13 cellular contexts compared by ENCODE assay signal in the genomic region with DNA sequence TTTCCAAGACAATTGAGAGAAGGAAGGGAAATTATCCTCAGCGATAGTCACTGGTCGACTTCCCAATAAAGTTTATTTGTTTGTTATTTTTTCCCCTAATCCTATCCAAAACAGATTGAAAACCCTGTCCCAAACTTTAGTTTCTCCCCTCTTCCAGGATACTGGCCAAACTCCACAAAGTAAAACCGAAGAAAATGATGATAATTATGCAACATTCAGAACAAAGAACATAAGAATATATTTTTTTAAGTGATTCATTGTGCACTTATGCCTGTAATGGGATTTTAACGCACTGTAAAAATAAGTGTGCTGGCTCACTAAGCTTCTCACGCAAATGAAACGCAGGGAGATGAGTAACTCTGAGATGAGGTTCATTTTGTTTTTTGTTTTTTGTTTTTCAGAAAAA. TPM values are rescaled to one million over a fixed set of nuclear protein-coding genes. Genes with fewer than 3 reads are reported as not detected.
A peak's percentile ranks its signal among the peaks of the same experiment; 100 is the strongest.
DNase-seq lines count a peak whose midpoint lies in the region; ATAC-seq and TF ChIP-seq lines count a peak whose summit lies in the region.
"Had no signal": no experiment of that assay in that cellular context is flagged by ENCODE, and none has a peak within 500 bp of the region (broad histone marks: within the 10 kb centered on the region; RNA-seq: fewer than 3 reads in every experiment).

No MANE protein-coding gene starts in this region.

- H3K9ac ChIP-seq in PC-3 (ENCODE audit: low read length): peak overlapping the region; percentile 97

- no peaks in the 10 kb centered on the region for H3K27me3 ChIP-seq in PC-3 (ENCODE audit: low read length)
- H3K27me3 ChIP-seq in osteoblast (ENCODE audit: insufficient read depth, low read length): no peaks in the 10 kb centered on the region
- no peaks in the 10 kb centered on the region for H3K27me3 ChIP-seq in uterus
- H3K27me3 ChIP-seq: body of pancreas had no signal

- ATAC-seq in PC-3 (peak; percentile 40), HG02885 (IDR thresholded peaks at IDR 0.05; ENCODE audit: poor library complexity, unreplicated experiment) (no peak), HG02642 (IDR thresholded peaks at IDR 0.05; ENCODE audit: poor library complexity, unreplicated experiment) (no peak)
- ATAC-seq: body of pancreas had no signal

- no peaks in the 10 kb centered on the region for H3K9me2 ChIP-seq in PC-3 (replicated peaks; ENCODE audit: low read length)

- H3K4me3 ChIP-seq in PC-3 (ENCODE audit: low read length) (peak overlapping the region; percentile 54), osteoblast (ENCODE audit: insufficient read depth, low read length) (peak overlapping the region; percentile 62), uterus (no peak overlapping the region)
- H3K4me3 ChIP-seq: body of pancreas had no signal

- H4K20me1 ChIP-seq in PC-3 (ENCODE audit: low read length) (no peaks in the 10 kb centered on the region), osteoblast (ENCODE audit: insufficient read depth, low read length) (no peaks in the 10 kb centered on the region)

- H3K79me2 ChIP-seq in PC-3 (ENCODE audit: low read length) (peaks cover 16% of the 10 kb centered on the region; the same call in 1 of the 2 replicates), osteoblast (ENCODE audit: insufficient read depth, low read length) (peaks cover 45% of the 10 kb centered on the region)

- H3K9me3 ChIP-seq in PC-3 (ENCODE audit: low read length) (no peaks in the 10 kb centered on the region), osteoblast (ENCODE audit: low read depth, low read length) (no peaks in the 10 kb centered on the region), uterus (no peaks in the 10 kb centered on the region)
- H3K9me3 ChIP-seq: body of pancreas had no signal

- no TSS peak for BruUV-seq in PC-3 (replicated peaks; lab: Mats Ljungman, UMichigan)

- TF ChIP-seq POLR2A in uterus (IDR thresholded peaks at IDR 0.05): no peak

- POLR2A ChIA-PET in PC-3 (lab: Charles Lee; ENCODE audit: unreplicated experiment): no interaction called here

- H2AFZ ChIP-seq in PC-3 (ENCODE audit: low read length): no peak overlapping the region
- no peak overlapping the region for H2AFZ ChIP-seq in osteoblast (ENCODE audit: low read length)

- TF ChIP-seq CTCF in PC-3 (conservative IDR thresholded peaks at IDR 0.05; ENCODE audit: low read depth, low read length) (no peak), osteoblast (IDR thresholded peaks at IDR 0.05; ENCODE audit: extremely low read depth, low read depth, low read length) (no peak), uterus (IDR thresholded peaks at IDR 0.05) (no peak)

- peaks cover 52% of the 10 kb centered on the region for H3K4me1 ChIP-seq in PC-3 (ENCODE audit: insufficient read depth, low read length)
- peaks cover 73% of the 10 kb centered on the region for H3K4me1 ChIP-seq in osteoblast (ENCODE audit: insufficient read depth, low read length)
- peaks cover 0 to under 1% of the 10 kb centered on the region in 2 donors for H3K4me1 ChIP-seq in uterus

- CTCF ChIA-PET in PC-3 (lab: Charles Lee): no interaction called here

- H3F3A ChIP-seq in PC-3 (ENCODE audit: low read length, unreplicated experiment): peaks cover 3% of the 10 kb centered on the region

- no peaks in the 10 kb centered on the region for H3K36me3 ChIP-seq in PC-3 (ENCODE audit: low read depth, low read length)
- no peaks in the 10 kb centered on the region for H3K36me3 ChIP-seq in osteoblast (ENCODE audit: insufficient read depth, low read length)
- no peaks in the 10 kb centered on the region for H3K36me3 ChIP-seq in uterus

- H3K4me2 ChIP-seq in PC-3 (ENCODE audit: low read length): peak overlapping the region; percentile 81
- H3K4me2 ChIP-seq in osteoblast (ENCODE audit: insufficient read depth, low read length): peak overlapping the region; percentile 84

- intact Hi-C loops in PC-3 (cut with micrococcal nuclease) (loop anchor here (10.0 kb wide), 1 partner anchor 138 kb away; no protein-coding TSS in a partner anchor), uterus (cut with DNase I; ENCODE audit: low total_unique reads) (no loop called here)

- peak; percentile 87 for DNase-seq in Daoy (ENCODE audit: low read depth)
- peak; percentile 81 for DNase-seq in PC-3
- DNase-seq in epidermal melanocyte (ENCODE audit: insufficient read length, low spot score): peak; percentile 41
- peak; percentile 89 for DNase-seq in osteoblast (ENCODE audit: insufficient read length, low spot score, missing footprints)
- no peak for DNase-seq in uterus
- DNase-seq in putamen (ENCODE audit: low spot score): no peak
- DNase-seq: activated CD4-positive, alpha-beta T cell treated with anti-CD3 and anti-CD28 coated beads for 1 hour; body of pancreas; CD4-positive, alpha-beta memory T cell; midbrain had no signal

- peak overlapping the region; percentile 99 for H3K27ac ChIP-seq in PC-3 (ENCODE audit: low read length)
- peak overlapping the region; percentile 99 for H3K27ac ChIP-seq in osteoblast (ENCODE audit: low read depth, low read length)
- no peak overlapping the region for H3K27ac ChIP-seq in uterus

RNA-seq across cellular contexts. Expression of a gene that starts 6.0 kb away (rescaled TPM):
- 3.0 and 4.7 TPM in 2 replicates for total RNA-seq in Daoy (2014; rRNA removed; shearing (Covaris generic))
- total RNA-seq in PC-3 (2014; rRNA removed) (1.7 and 2.6 TPM in 2 replicates), osteoblast (2.4 and 2.9 TPM in 2 replicates), uterus (1 to 10 TPM in 1 of 4 donors, under 1 TPM in 1, not detected in 2; 0.21 to 1.0 TPM)
- total RNA-seq: CD4-positive, alpha-beta memory T cell; pulmonary artery endothelial cell had no signal

Comparison
In these comparisons a context has a peak if more than half of its experiments do, and no peak if none do; other contexts are left out.
1. DNase-seq: peak in Daoy (single experiment), PC-3 (single experiment), epidermal melanocyte (single experiment) and osteoblast (single experiment); none in uterus (0 of 2) and putamen (single experiment).
2. H3K27ac ChIP-seq: peak in PC-3 (single experiment) and osteoblast (single experiment); none in uterus (0 of 2).
3. H3K4me3 ChIP-seq: peak in PC-3 (single experiment) and osteoblast (single experiment); none in uterus (0 of 2).